ENCODE assay signal across 9 cellular contexts in the genomic region with DNA sequence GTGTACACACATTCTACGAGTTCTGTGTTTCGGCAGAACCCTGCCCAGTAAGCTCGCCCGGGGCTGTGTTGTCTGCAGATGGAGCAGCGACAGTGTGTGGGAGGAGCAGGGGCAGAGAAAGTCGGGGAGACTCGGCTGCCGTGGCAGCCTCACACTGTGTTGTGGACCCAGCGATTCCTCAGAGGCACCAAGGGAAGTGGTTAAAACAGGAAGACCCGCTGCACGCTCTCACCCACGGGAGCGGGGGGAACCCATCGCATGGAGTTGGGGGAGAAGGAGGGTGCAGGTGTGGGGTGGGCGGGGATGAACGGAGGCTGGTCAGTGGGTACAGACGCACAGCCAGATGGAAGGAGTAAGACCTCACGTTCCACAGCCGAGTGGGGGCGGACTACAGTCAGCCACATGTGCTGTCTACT.
DNase-seq lines count a peak whose midpoint lies in the region; ATAC-seq, FAIRE-seq and TF ChIP-seq lines count a peak whose summit lies in the region.
"Had no signal": no experiment of that assay in that cellular context is flagged by ENCODE, and none has a peak within 500 bp of the region (broad histone marks: within the 10 kb centered on the region; RNA-seq: fewer than 3 reads in every experiment).

No MANE protein-coding gene starts in this region.

- peak overlapping the region; percentile 86 for H3K4me3 Mint-ChIP-seq in CD4-positive, alpha-beta T cell

- H3K27ac Mint-ChIP-seq in CD4-positive, alpha-beta T cell: peak overlapping the region; percentile 92

- no peaks in the 10 kb centered on the region for H3K36me3 ChIP-seq in kidney (ENCODE audit: control insufficient read depth in 1 of 2, insufficient read depth in 2 of 2, low read length in 2 of 2)
- H3K36me3 ChIP-seq in esophagus muscularis mucosa: peaks cover 0 to 5% (median 0%) of the 10 kb centered on the region in 4 donors

- no peak for TF ChIP-seq CTCF in CD4-positive, alpha-beta T cell (IDR thresholded peaks at IDR 0.05)
- TF ChIP-seq CTCF in kidney (IDR thresholded peaks at IDR 0.05; ENCODE audit: borderline replicate concordance, extremely low read depth, insufficient read depth) (no peak), esophagus muscularis mucosa (IDR thresholded peaks at IDR 0.05) (no peak)

- no peaks in the 10 kb centered on the region for H3K27me3 Mint-ChIP-seq in CD4-positive, alpha-beta T cell

- no peak for TF ChIP-seq POLR2A in esophagus muscularis mucosa (IDR thresholded peaks at IDR 0.05; ENCODE audit: low read depth)

- intact Hi-C loops in CD4-positive, alpha-beta T cell (cut with DNase I, micrococcal nuclease): loop anchor here (10.0 kb wide), 2 partner anchors 185 to 255 kb away; no protein-coding TSS in a partner anchor
- intact Hi-C loops in kidney (cut with DNase I) (no loop called here), esophagus muscularis mucosa (cut with DNase I) (no loop called here)

- peaks cover 64% of the 10 kb centered on the region for H3K36me3 Mint-ChIP-seq in CD4-positive, alpha-beta T cell (ENCODE audit: low read depth)

- H3K9me3 Mint-ChIP-seq in CD4-positive, alpha-beta T cell: no peaks in the 10 kb centered on the region

- no peaks in the 10 kb centered on the region for H3K9me3 ChIP-seq in CD4-positive, alpha-beta T cell (ENCODE audit: control insufficient read depth, low read length)
- H3K9me3 ChIP-seq in kidney (ENCODE audit: control insufficient read depth in 1 of 2, low read length in 2 of 2) (no peaks in the 10 kb centered on the region), esophagus muscularis mucosa (no peaks in the 10 kb centered on the region)

- CTCF ChIA-PET in CD4-positive, alpha-beta T cell (lab: Charles Lee): no interaction called here

- no peak for TF ChIP-seq EP300 in esophagus muscularis mucosa (IDR thresholded peaks at IDR 0.05)

- POLR2A ChIA-PET in CD4-positive, alpha-beta T cell (lab: Charles Lee): interaction anchor here (0.7 to 4.5 kb wide), 6 partner anchors 8 to 388 kb away, joined by 3 to 71 read pairs (median 3); no protein-coding TSS in a partner anchor

- DNase-seq in CD4-positive, alpha-beta T cell: peak in 8 of 10 experiments; percentile 27 to 73 (median 36)
- DNase-seq in activated CD4-positive, alpha-beta T cell treated with anti-CD3 and anti-CD28 coated beads, Interleukin-2, amount 50 U/mL, for 48 hours: peak; percentile 30 to 33
- DNase-seq in kidney: peak; percentile 72
- DNase-seq in DMS153 treated with DMSO at 0.1 percent for 48 hours (lab: John Stamatoyannopoulos, UW; ENCODE audit: unreplicated experiment): no peak
- DNase-seq in esophagus muscularis mucosa (ENCODE audit: extremely low spot score): no peak

- H3K4me1 ChIP-seq in kidney (ENCODE audit: control insufficient read depth in 1 of 2, insufficient read depth in 1 of 2, low read depth in 1 of 2, low read length in 2 of 2) (peaks cover 0 to 6% of the 10 kb centered on the region in 2 donors), esophagus muscularis mucosa (peaks cover 0 to 13% (median 5%) of the 10 kb centered on the region in 4 donors)

- H3K27ac ChIP-seq in CD4-positive, alpha-beta T cell (ENCODE audit: low read depth, low read length): no peak overlapping the region
- no peak overlapping the region for H3K27ac ChIP-seq in kidney (ENCODE audit: low read depth in 2 of 2, low read length in 2 of 2)
- H3K27ac ChIP-seq in esophagus muscularis mucosa (replicated peaks in 1 of 4): no peak overlapping the region

- H3K27me3 ChIP-seq in CD4-positive, alpha-beta T cell (ENCODE audit: control insufficient read depth, insufficient read depth, low read length): no peaks in the 10 kb centered on the region
- no peaks in the 10 kb centered on the region for H3K27me3 ChIP-seq in esophagus muscularis mucosa

- 79% methylated on average over 20 of the region's 20 CpGs for WGBS in esophagus muscularis mucosa

- H3K9ac ChIP-seq in kidney (ENCODE audit: low read length in 2 of 2): no peak overlapping the region

- H3K4me1 Mint-ChIP-seq in CD4-positive, alpha-beta T cell (ENCODE audit: low read depth): peaks cover 78% of the 10 kb centered on the region

- no peak for FAIRE-seq in kidney (lab: Jason Lieb, UNC)
- FAIRE-seq: TTC549 had no signal

- peak; percentile 75 for ATAC-seq in CD4-positive, alpha-beta T cell (ENCODE audit: poor library complexity)
- ATAC-seq in HG02852 (IDR thresholded peaks at IDR 0.05; ENCODE audit: unreplicated experiment) (peak; percentile 54), HG03175 (IDR thresholded peaks at IDR 0.05; ENCODE audit: unreplicated experiment) (no peak), HG03354 (IDR thresholded peaks at IDR 0.05; ENCODE audit: poor library complexity, severe bottlenecking, unreplicated experiment) (no peak)

- H3K4me3 ChIP-seq in kidney (ENCODE audit: low read length in 2 of 2) (no peak overlapping the region), esophagus muscularis mucosa (peak overlapping the region in 1 of 4 donors; percentile 9)

Comparison
In these comparisons a context has a peak if more than half of its experiments do, and no peak if none do; other contexts are left out.
1. ATAC-seq: peak in CD4-positive, alpha-beta T cell (single experiment) and HG02852 (single experiment); none in HG03175 (single experiment) and HG03354 (single experiment).
2. DNase-seq: peak in CD4-positive, alpha-beta T cell (8 of 10), activated CD4-positive, alpha-beta T cell treated with anti-CD3 and anti-CD28 coated beads, Interleukin-2, amount 50 U/mL, for 48 hours (2 of 2) and kidney (single experiment); none in DMS153 treated with DMSO at 0.1 percent for 48 hours (single experiment) and esophagus muscularis mucosa (single experiment).
3. intact Hi-C loops: an anchor here in CD4-positive, alpha-beta T cell (10.0 kb wide); none called in kidney and esophagus muscularis mucosa.